Comparison of ENCODE assay signal across 24 cellular contexts in genomic region chr16:79536958-79537357, GRCh38.
A peak's percentile ranks its signal among the peaks of the same experiment; 100 is the strongest.
DNase-seq lines count a peak whose midpoint lies in the region; ATAC-seq, FAIRE-seq and TF ChIP-seq lines count a peak whose summit lies in the region.
"Had no signal": no experiment of that assay in that cellular context is flagged by ENCODE, and none has a peak within 500 bp of the region (broad histone marks: within the 10 kb centered on the region; RNA-seq: fewer than 3 reads in every experiment).

No MANE protein-coding gene starts in this region.

- DNase-seq in A549 (ENCODE audit: low read depth in 1 of 2, low spot score in 1 of 2): no peak
- DNase-seq in K562 (ENCODE audit: extremely low read depth in 1 of 4, low spot score in 3 of 4): no peak
- no peak for DNase-seq in HUDEP-2 (lab: John Stamatoyannopoulos, UW; ENCODE audit: unreplicated experiment in 76 of 76)
- no peak for DNase-seq in activated CD8-positive, alpha-beta memory T cell treated with anti-CD3 and anti-CD28 coated beads for 24 hours
- DNase-seq in NCI-H1694 (lab: John Stamatoyannopoulos, UW): no peak
- DNase-seq: ACHN; AML-193; BE2C; CD4-positive, alpha-beta T cell; CD8-positive, alpha-beta memory T cell; DMS 273 treated with DMSO at 0.1 percent for 48 hours; DMS79; EL; GDM1; GOT3; HFFc6 had no signal

- H3K4me2 ChIP-seq in A549 (no peak overlapping the region), K562 (ENCODE audit: insufficient read depth, low read length) (no peak overlapping the region)

- TF ChIP-seq POLR2A in A549 (IDR thresholded peaks at IDR 0.05; ENCODE audit: low read length): no peak
- TF ChIP-seq POLR2A in K562 (conservative IDR thresholded peaks at IDR 0.05): no peak

- 6% methylated on average over 4 of the region's 4 CpGs for WGBS in A549 (ENCODE audit: missing lambda C conversion rate)
- WGBS in K562 (ENCODE audit: insufficient coverage, low coverage, missing lambda C conversion rate): 2% methylated on average over 4 of the region's 4 CpGs
- WGBS in liver: 77% methylated on average over 4 of the region's 4 CpGs

- H3K27me3 ChIP-seq in K562 (ENCODE audit: control insufficient read depth in 2 of 2, insufficient read depth in 2 of 2, low read length in 2 of 2) (peaks cover 0 to 15% of the 10 kb centered on the region in 2 experiments; a peak in 2 of 5 replicates), liver (ENCODE audit: control insufficient read depth in 4 of 4, insufficient read depth in 4 of 4, low read length in 3 of 4) (no peaks in the 10 kb centered on the region)
- H3K27me3 ChIP-seq: BE2C; BLaER1 treated with 17β-estradiol and CSF1 and Interleukin-3, amounts not matched to agents 10 nM and 100 nM had no signal

- ATAC-seq in A549 (no peak), K562 (no peak)
- ATAC-seq: GM12878 had no signal

- H3K4me1 ChIP-seq in A549: no peaks in the 10 kb centered on the region
- no peaks in the 10 kb centered on the region for H3K4me1 ChIP-seq in K562 (replicated peaks in 1 of 2; ENCODE audit: control insufficient read depth in 2 of 2, insufficient read depth in 2 of 2, low read length in 2 of 2)
- H3K4me1 ChIP-seq in liver (ENCODE audit: control insufficient read depth in 4 of 4, insufficient read depth in 4 of 4, low read length in 3 of 4): peaks cover 0 to 3% (median under 1%) of the 10 kb centered on the region in 4 donors
- H3K4me1 ChIP-seq: BE2C, HAP-1 had no signal

- no peaks in the 10 kb centered on the region for H3K36me3 ChIP-seq in K562 (ENCODE audit: control insufficient read depth, insufficient read depth, low read length)
- H3K36me3 ChIP-seq in liver (ENCODE audit: control insufficient read depth in 4 of 4, insufficient read depth in 3 of 4, low read depth in 1 of 4, low read length in 3 of 4): no peaks in the 10 kb centered on the region
- H3K36me3 ChIP-seq: BE2C; BLaER1 treated with 17β-estradiol and CSF1 and Interleukin-3, amounts not matched to agents 10 nM and 100 nM; HAP-1 had no signal

- H3K4me3 ChIP-seq in A549 (no peak overlapping the region), K562 (no peak overlapping the region), liver (ENCODE audit: low read depth in 1 of 3, low read length in 3 of 3) (no peak overlapping the region)
- H3K4me3 ChIP-seq: BLaER1 treated with 17β-estradiol and CSF1 and Interleukin-3, amounts not matched to agents 10 nM and 100 nM; GM12878; HAP-1 had no signal

- no peaks in the 10 kb centered on the region for H3K9me1 ChIP-seq in K562 (ENCODE audit: control insufficient read depth, insufficient read depth, low read length)

- in situ Hi-C loops in K562 (cut with MboI): no loop called here

- H3K9me3 ChIP-seq in A549 (no peaks in the 10 kb centered on the region), K562 (replicated peaks; ENCODE audit: control insufficient read depth, insufficient read depth, low read depth, low read length) (no peaks in the 10 kb centered on the region), liver (ENCODE audit: control insufficient read depth in 4 of 4, low read length in 3 of 4) (no peaks in the 10 kb centered on the region)
- H3K9me3 ChIP-seq: BE2C; BLaER1 treated with 17β-estradiol and CSF1 and Interleukin-3, amounts not matched to agents 10 nM and 100 nM; HAP-1 had no signal

- TF ChIP-seq EP300 in A549 (IDR thresholded peaks at IDR 0.05) (no peak), K562 (IDR thresholded peaks at IDR 0.05; ENCODE audit: low read length) (no peak)

- no peak for FAIRE-seq in A549 (lab: Jason Lieb, UNC)
- no peak for FAIRE-seq in K562 (lab: Jason Lieb, UNC)
- FAIRE-seq: A204.1, D721Med, GM12878, H54 had no signal

- TF ChIP-seq CTCF in A549 (IDR thresholded peaks at IDR 0.05) (no peak), K562 (IDR thresholded peaks at IDR 0.05 in 2 of 3, conservative IDR thresholded peaks at IDR 0.05 in 1 of 3; ENCODE audit: insufficient read depth in 2 of 3, low read depth in 1 of 3, low read length in 3 of 3) (no peak), liver (IDR thresholded peaks at IDR 0.05; ENCODE audit: low read depth, low read length, missing input control) (no peak)

- intact Hi-C loops in K562 (cut with micrococcal nuclease): no loop called here

- no peaks in the 10 kb centered on the region for H3K79me2 ChIP-seq in K562 (ENCODE audit: control insufficient read depth, insufficient read depth, low read length)

- POLR2A ChIA-PET in A549 (lab: Yijun Ruan, JAX) (no interaction called here), K562 (lab: Yijun Ruan, JAX) (no interaction called here)

- TF ChIP-seq RAD21 in A549 (conservative IDR thresholded peaks at IDR 0.05 in 1 of 2, IDR thresholded peaks at IDR 0.05 in 1 of 2): no peak
- TF ChIP-seq RAD21 in K562 (CRISPR knock-in tag; conservative IDR thresholded peaks at IDR 0.05 in 1 of 2, IDR thresholded peaks at IDR 0.05 in 1 of 2): no peak
- peak in 1 of 2 donors; percentile 24 for TF ChIP-seq RAD21 in liver (IDR thresholded peaks at IDR 0.05)

- H3K9ac ChIP-seq in K562 (ENCODE audit: insufficient read depth in 1 of 2, low read depth in 2 of 2, low read length in 2 of 2) (no peak overlapping the region), liver (ENCODE audit: low read depth in 1 of 2, low read length in 2 of 2) (no peak overlapping the region)
- H3K9ac ChIP-seq: BLaER1 treated with 17β-estradiol and CSF1 and Interleukin-3, amounts not matched to agents 10 nM and 100 nM had no signal

- H3K27ac ChIP-seq in A549: no peak overlapping the region
- no peak overlapping the region for H3K27ac ChIP-seq in K562 (ENCODE audit: extremely low read depth, low read depth, low read length)
- H3K27ac ChIP-seq in liver (ENCODE audit: low read depth in 1 of 2, low read length in 2 of 2): no peak overlapping the region
- H3K27ac ChIP-seq: 22Rv1; BLaER1 treated with 17β-estradiol and CSF1 and Interleukin-3, amounts not matched to agents 10 nM and 100 nM had no signal

- H4K20me1 ChIP-seq in K562 (replicated peaks; ENCODE audit: control insufficient read depth, insufficient read depth, low read length): no peaks in the 10 kb centered on the region
- H4K20me1 ChIP-seq: BLaER1 treated with 17β-estradiol and CSF1 and Interleukin-3, amounts not matched to agents 10 nM and 100 nM had no signal

- BruUV-seq in K562 (replicated peaks; lab: Mats Ljungman, UMichigan): no TSS peak

- H2AFZ ChIP-seq in K562 (ENCODE audit: low read depth, low read length): no peak overlapping the region

- CTCF ChIA-PET in A549 (lab: Yijun Ruan, JAX): no interaction called here
- CTCF ChIA-PET in K562 (lab: Yijun Ruan, JAX; ENCODE audit: low intra/inter-chr PET ratio): no interaction called here

TF ChIP-seq in A549, 52 proteins besides CTCF, POLR2A, EP300 and RAD21:
- no peak for TF ChIP-seq HDAC2 (IDR thresholded peaks at IDR 0.05)
- TF ChIP-seq FOSB (CRISPR knock-in tag; IDR thresholded peaks at IDR 0.05): no peak
- no peak for TF ChIP-seq FOXS1 (CRISPR knock-in tag; IDR thresholded peaks at IDR 0.05)
- no peak for TF ChIP-seq NPAS2 (CRISPR knock-in tag; IDR thresholded peaks at IDR 0.05; ENCODE audit: borderline replicate concordance)
- TF ChIP-seq FOSL2 (IDR thresholded peaks at IDR 0.05): no peak
- no peak for TF ChIP-seq FOSL2 (CRISPR knock-in tag; IDR thresholded peaks at IDR 0.05)
- peak; percentile 75 for TF ChIP-seq MAFK (IDR thresholded peaks at IDR 0.05; ENCODE audit: partially characterized antibody)

TF ChIP-seq in K562, 482 proteins besides CTCF, POLR2A, EP300 and RAD21 (continues in another document):
- TF ChIP-seq HCFC1 (IDR thresholded peaks at IDR 0.05; ENCODE audit: low read depth, low read length) (no peak), DLX4 (CRISPR knock-in tag; IDR thresholded peaks at IDR 0.05) (no peak), ERF (CRISPR knock-in tag; IDR thresholded peaks at IDR 0.05) (no peak), MAFF (IDR thresholded peaks at IDR 0.05; ENCODE audit: low read length) (0 out of 2 replicates have a peak, but pooled peaks have one; percentile 24), C11orf30 (IDR thresholded peaks at IDR 0.05; ENCODE audit: low read depth) (peak; percentile 42; the same call in 1 of the 2 replicates), SNIP1 (IDR thresholded peaks at IDR 0.05; ENCODE audit: low read depth) (no peak), MAFK (IDR thresholded peaks at IDR 0.05; ENCODE audit: low read length) (0 out of 2 replicates have a peak, but pooled peaks have one; percentile 18), ZNF316 (IDR thresholded peaks at IDR 0.05) (peak; percentile 64)

TF ChIP-seq in liver, 16 proteins besides CTCF, POLR2A, EP300 and RAD21:
- peak; percentile 15 for TF ChIP-seq NR2F2 (IDR thresholded peaks at IDR 0.05)
- TF ChIP-seq, protein P1, sequence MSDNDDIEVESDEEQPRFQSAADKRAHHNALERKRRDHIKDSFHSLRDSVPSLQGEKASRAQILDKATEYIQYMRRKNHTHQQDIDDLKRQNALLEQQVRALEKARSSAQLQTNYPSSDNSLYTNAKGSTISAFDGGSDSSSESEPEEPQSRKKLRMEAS (IDR thresholded peaks at IDR 0.05): no peak
- peak; percentile 26 for TF ChIP-seq SP1 (IDR thresholded peaks at IDR 0.05)

Comparison
In these comparisons a context has a peak if more than half of its experiments do, and no peak if none do; other contexts are left out.
1. Of the 35 proteins assayed by ChIP-seq in both K562 and A549: peak only in K562: none; only in A549: none; in both: MAFK; in neither: 34.